ENCODE assay signal across 14 cellular contexts in the genomic region with DNA sequence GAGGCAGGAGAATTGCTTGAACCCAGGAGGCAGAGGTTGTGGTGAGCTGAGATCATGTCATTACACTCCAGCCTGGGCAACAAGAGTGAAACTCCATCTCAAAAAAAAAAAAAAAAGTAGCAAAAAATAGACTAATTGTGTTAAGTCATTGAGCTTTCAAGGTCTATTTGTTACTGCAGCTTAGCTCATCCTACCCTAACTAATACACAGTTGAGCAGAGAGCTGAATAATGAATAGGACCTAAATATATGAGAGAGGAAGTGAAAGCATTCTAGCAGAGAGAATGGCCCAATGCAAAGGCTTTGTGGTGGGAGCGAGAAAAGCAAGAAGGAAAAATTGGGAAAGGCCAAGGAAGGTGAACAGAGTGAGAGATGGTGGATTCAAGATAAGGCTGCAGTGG.
"Had no signal": no experiment of that assay in that cellular context is flagged by ENCODE, and none has a peak within 500 bp of the region (broad histone marks: within the 10 kb centered on the region; RNA-seq: fewer than 3 reads in every experiment).

No MANE protein-coding gene starts in this region.

- ATAC-seq: activated CD4-positive, alpha-beta T cell treated with anti-CD3 and anti-CD28 coated beads for 36 hours; left lobe of liver; WTC11 had no signal

- H3K4me3 Mint-ChIP-seq: activated CD4-positive, alpha-beta T cell treated with anti-CD3 and anti-CD28 coated beads for 36 hours; WTC11 had no signal

- H3K9me3 ChIP-seq: ascending aorta, vagina had no signal

- DNase-seq: activated CD4-positive, alpha-beta T cell treated with anti-CD3 and anti-CD28 coated beads for 36 hours; activated naive CD4-positive, alpha-beta T cell; hypothalamus; kidney; occipital lobe; posterior cingulate gyrus; stimulated activated naive CD4-positive, alpha-beta T cell treated with Interleukin-2 at 50 U/mL for 16 hours had no signal

- H3K27me3 ChIP-seq: ascending aorta, vagina had no signal

- H3K4me3 ChIP-seq: ascending aorta, coronary artery, lung, tibial nerve, vagina had no signal

- H3K27ac Mint-ChIP-seq: activated CD4-positive, alpha-beta T cell treated with anti-CD3 and anti-CD28 coated beads for 36 hours; WTC11 had no signal

- H3K36me3 ChIP-seq: ascending aorta, tibial nerve, vagina had no signal

- H3K4me1 ChIP-seq: ascending aorta, tibial nerve, vagina had no signal

- H3K4me1 Mint-ChIP-seq: WTC11 had no signal

- H3K27ac ChIP-seq: ascending aorta, coronary artery, tibial nerve, vagina had no signal
